ENCODE assay signal across 33 cellular contexts in genomic region chr3:168338176-168338575, GRCh38.
"Had no signal": no experiment of that assay in that cellular context is flagged by ENCODE, and none has a peak within 500 bp of the region (broad histone marks: within the 10 kb centered on the region; RNA-seq: fewer than 3 reads in every experiment).

No MANE protein-coding gene starts in this region.

- H3K4me2 ChIP-seq: KMS-11 had no signal

- H3K27ac ChIP-seq: KMS-11 had no signal

- H3K9ac ChIP-seq: KMS-11 had no signal

- H3K36me3 ChIP-seq: MG63 had no signal

- H3K4me3 ChIP-seq: MG63 had no signal

- DNase-seq: Karpas-422, MG63, MM.1S, MV-4-11, NCI-H1048, NCI-H1092, NCI-H1092 treated with DMSO at 0.1 percent for 48 hours, NCI-H1105, NCI-H1105 treated with DMSO at 0.1 percent for 48 hours, NCI-H1417, NCI-H1417 treated with DMSO at 0.1 percent for 48 hours, NCI-H1436, NCI-H1436 treated with DMSO at 0.1 percent for 48 hours, NCI-H146, NCI-H1694, NCI-H1694 treated with DMSO at 0.1 percent for 48 hours, NCI-H187, NCI-H187 treated with DMSO at 0.1 percent for 48 hours, NCI-H1930, NCI-H2029, NCI-H2029 treated with DMSO at 0.1 percent for 48 hours, NCI-H2081, NCI-H2081 treated with DMSO at 0.1 percent for 48 hours, NCI-H2107, NCI-H2171, NCI-H2171 treated with DMSO at 0.1 percent for 48 hours, NCI-H2227 treated with DMSO at 0.1 percent for 48 hours, NCI-H226, NCI-H345, NCI-H446, NCI-H446 treated with DMSO at 0.1 percent for 48 hours, NCI-H510A had no signal

- H3K27me3 ChIP-seq: MG63 had no signal
